Comparison of ENCODE assay signal across 1 cellular context in the genomic region with DNA sequence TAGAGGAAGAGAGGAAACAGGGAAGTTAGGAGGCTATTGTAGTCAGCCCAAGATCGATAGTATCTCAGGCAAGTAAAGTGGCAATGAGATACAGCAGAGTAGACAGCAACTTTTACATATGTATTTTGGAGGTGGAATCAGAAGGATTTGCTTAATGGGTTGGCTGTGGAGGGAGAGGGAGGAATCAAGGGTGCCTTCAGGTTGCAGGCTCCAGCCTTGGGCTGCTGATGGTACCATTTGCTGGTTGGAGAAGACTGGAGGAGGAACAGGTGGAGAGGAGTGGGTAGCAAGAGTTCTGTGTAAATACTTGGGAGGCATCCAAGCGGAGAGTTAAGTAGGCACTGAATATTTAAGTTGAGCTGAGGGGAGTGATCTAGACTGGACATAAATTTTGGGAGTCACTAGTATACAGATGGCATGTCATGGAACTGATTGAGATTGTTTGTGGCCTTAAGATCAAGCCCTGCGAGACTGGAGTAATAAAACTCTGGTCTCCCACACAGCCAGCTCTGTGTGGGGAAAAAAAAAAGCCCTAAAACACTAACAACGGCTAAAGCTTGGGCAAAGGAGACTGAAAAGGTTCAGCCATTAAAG.
A peak's percentile ranks its signal among the peaks of the same experiment; 100 is the strongest.
TF ChIP-seq lines count a peak whose summit lies in the region.

No MANE protein-coding gene starts in this region.

TF ChIP-seq in K562, 482 proteins besides CTCF, POLR2A, EP300 and RAD21 (continued from another document):
- TF ChIP-seq, protein P1, sequence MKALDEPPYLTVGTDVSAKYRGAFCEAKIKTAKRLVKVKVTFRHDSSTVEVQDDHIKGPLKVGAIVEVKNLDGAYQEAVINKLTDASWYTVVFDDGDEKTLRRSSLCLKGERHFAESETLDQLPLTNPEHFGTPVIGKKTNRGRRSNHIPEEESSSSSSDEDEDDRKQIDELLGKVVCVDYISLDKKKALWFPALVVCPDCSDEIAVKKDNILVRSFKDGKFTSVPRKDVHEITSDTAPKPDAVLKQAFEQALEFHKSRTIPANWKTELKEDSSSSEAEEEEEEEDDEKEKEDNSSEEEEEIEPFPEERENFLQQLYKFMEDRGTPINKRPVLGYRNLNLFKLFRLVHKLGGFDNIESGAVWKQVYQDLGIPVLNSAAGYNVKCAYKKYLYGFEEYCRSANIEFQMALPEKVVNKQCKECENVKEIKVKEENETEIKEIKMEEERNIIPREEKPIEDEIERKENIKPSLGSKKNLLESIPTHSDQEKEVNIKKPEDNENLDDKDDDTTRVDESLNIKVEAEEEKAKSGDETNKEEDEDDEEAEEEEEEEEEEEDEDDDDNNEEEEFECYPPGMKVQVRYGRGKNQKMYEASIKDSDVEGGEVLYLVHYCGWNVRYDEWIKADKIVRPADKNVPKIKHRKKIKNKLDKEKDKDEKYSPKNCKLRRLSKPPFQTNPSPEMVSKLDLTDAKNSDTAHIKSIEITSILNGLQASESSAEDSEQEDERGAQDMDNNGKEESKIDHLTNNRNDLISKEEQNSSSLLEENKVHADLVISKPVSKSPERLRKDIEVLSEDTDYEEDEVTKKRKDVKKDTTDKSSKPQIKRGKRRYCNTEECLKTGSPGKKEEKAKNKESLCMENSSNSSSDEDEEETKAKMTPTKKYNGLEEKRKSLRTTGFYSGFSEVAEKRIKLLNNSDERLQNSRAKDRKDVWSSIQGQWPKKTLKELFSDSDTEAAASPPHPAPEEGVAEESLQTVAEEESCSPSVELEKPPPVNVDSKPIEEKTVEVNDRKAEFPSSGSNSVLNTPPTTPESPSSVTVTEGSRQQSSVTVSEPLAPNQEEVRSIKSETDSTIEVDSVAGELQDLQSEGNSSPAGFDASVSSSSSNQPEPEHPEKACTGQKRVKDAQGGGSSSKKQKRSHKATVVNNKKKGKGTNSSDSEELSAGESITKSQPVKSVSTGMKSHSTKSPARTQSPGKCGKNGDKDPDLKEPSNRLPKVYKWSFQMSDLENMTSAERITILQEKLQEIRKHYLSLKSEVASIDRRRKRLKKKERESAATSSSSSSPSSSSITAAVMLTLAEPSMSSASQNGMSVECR (CRISPR knock-in tag; IDR thresholded peaks at IDR 0.05) = no peak
- no peak for TF ChIP-seq CBFA2T2 (conservative IDR thresholded peaks at IDR 0.05)
- no peak for TF ChIP-seq PTBP1 (IDR thresholded peaks at IDR 0.05; ENCODE audit: low read depth, low read length)
- no peak for TF ChIP-seq HDAC6 (IDR thresholded peaks at IDR 0.05; ENCODE audit: low read depth, low read length)
- no peak for TF ChIP-seq COPS2 (conservative IDR thresholded peaks at IDR 0.05)
- TF ChIP-seq ZKSCAN8 (CRISPR knock-in tag; IDR thresholded peaks at IDR 0.05) = no peak
- no peak for TF ChIP-seq TSC22D4 (tag; IDR thresholded peaks at IDR 0.05)
- TF ChIP-seq ZNF695 (CRISPR knock-in tag; IDR thresholded peaks at IDR 0.05) = no peak
- TF ChIP-seq CHCHD3 (CRISPR knock-in tag; IDR thresholded peaks at IDR 0.05) = no peak
- no peak for TF ChIP-seq DNMT1 (IDR thresholded peaks at IDR 0.05)
- TF ChIP-seq TCFL5 (CRISPR knock-in tag; conservative IDR thresholded peaks at IDR 0.05) = no peak
- TF ChIP-seq ETV5 (CRISPR knock-in tag; IDR thresholded peaks at IDR 0.05; ENCODE audit: low read depth) = no peak
- TF ChIP-seq MBD2 (IDR thresholded peaks at IDR 0.05; ENCODE audit: borderline replicate concordance, low read depth) = no peak
- TF ChIP-seq ZFX (CRISPR knock-in tag; IDR thresholded peaks at IDR 0.05) = no peak
- TF ChIP-seq, protein P2, sequence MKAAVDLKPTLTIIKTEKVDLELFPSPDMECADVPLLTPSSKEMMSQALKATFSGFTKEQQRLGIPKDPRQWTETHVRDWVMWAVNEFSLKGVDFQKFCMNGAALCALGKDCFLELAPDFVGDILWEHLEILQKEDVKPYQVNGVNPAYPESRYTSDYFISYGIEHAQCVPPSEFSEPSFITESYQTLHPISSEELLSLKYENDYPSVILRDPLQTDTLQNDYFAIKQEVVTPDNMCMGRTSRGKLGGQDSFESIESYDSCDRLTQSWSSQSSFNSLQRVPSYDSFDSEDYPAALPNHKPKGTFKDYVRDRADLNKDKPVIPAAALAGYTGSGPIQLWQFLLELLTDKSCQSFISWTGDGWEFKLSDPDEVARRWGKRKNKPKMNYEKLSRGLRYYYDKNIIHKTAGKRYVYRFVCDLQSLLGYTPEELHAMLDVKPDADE (conservative IDR thresholded peaks at IDR 0.05; ENCODE audit: control insufficient read depth, low read depth, low read length) = no peak
- no peak for TF ChIP-seq MTF1 (CRISPR knock-in tag; IDR thresholded peaks at IDR 0.05; ENCODE audit: borderline replicate concordance)
- no peak for TF ChIP-seq ZSCAN29 (IDR thresholded peaks at IDR 0.05)
- TF ChIP-seq, protein P3, sequence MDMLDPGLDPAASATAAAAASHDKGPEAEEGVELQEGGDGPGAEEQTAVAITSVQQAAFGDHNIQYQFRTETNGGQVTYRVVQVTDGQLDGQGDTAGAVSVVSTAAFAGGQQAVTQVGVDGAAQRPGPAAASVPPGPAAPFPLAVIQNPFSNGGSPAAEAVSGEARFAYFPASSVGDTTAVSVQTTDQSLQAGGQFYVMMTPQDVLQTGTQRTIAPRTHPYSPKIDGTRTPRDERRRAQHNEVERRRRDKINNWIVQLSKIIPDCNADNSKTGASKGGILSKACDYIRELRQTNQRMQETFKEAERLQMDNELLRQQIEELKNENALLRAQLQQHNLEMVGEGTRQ (CRISPR knock-in tag; IDR thresholded peaks at IDR 0.05) = no peak
- no peak for TF ChIP-seq ATF1 (CRISPR knock-in tag; IDR thresholded peaks at IDR 0.05)
- no peak for TF ChIP-seq ATF1 (tag; IDR thresholded peaks at IDR 0.05)
- TF ChIP-seq DDX20 (tag; IDR thresholded peaks at IDR 0.05; ENCODE audit: low read depth) = no peak
- TF ChIP-seq RBM34 (IDR thresholded peaks at IDR 0.05; ENCODE audit: borderline replicate concordance, insufficient read depth, low read length) = no peak
- no peak for TF ChIP-seq CBX3 (IDR thresholded peaks at IDR 0.05; ENCODE audit: borderline replicate concordance in 1 of 2, low read length in 2 of 2)
- TF ChIP-seq NR3C1 (CRISPR knock-in tag; IDR thresholded peaks at IDR 0.05) = no peak
- TF ChIP-seq SAFB2 (IDR thresholded peaks at IDR 0.05; ENCODE audit: borderline replicate concordance, low read depth, low read length, severe bottlenecking) = no peak
- no peak for TF ChIP-seq MCM5 (IDR thresholded peaks at IDR 0.05; ENCODE audit: low read depth)
- TF ChIP-seq NFATC3 (IDR thresholded peaks at IDR 0.05) = no peak
- TF ChIP-seq NCOR1 (IDR thresholded peaks at IDR 0.05) = no peak
- no peak for TF ChIP-seq POLR2AphosphoS2 (IDR thresholded peaks at IDR 0.05; ENCODE audit: low read length)
- TF ChIP-seq ZNF232 (CRISPR knock-in tag; IDR thresholded peaks at IDR 0.05) = no peak
- TF ChIP-seq RFX7 (CRISPR knock-in tag; IDR thresholded peaks at IDR 0.05) = no peak
- TF ChIP-seq ZNF316 (IDR thresholded peaks at IDR 0.05) = no peak
- TF ChIP-seq, protein P4, sequence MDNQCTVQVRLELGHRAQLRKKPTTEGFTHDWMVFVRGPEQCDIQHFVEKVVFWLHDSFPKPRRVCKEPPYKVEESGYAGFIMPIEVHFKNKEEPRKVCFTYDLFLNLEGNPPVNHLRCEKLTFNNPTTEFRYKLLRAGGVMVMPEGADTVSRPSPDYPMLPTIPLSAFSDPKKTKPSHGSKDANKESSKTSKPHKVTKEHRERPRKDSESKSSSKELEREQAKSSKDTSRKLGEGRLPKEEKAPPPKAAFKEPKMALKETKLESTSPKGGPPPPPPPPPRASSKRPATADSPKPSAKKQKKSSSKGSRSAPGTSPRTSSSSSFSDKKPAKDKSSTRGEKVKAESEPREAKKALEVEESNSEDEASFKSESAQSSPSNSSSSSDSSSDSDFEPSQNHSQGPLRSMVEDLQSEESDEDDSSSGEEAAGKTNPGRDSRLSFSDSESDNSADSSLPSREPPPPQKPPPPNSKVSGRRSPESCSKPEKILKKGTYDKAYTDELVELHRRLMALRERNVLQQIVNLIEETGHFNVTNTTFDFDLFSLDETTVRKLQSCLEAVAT (IDR thresholded peaks at IDR 0.05) = peak; percentile 21 to 32; a peak in 1 of 4 replicates
